In genomic region chr3:129000742-129001100, GRCh38 we compare ENCODE assay signal across 8 cellular contexts. TPM values are rescaled to one million over a fixed set of nuclear protein-coding genes. Genes with fewer than 3 reads are reported as not detected.
DNase-seq lines count a peak whose midpoint lies in the region; ATAC-seq, FAIRE-seq and TF ChIP-seq lines count a peak whose summit lies in the region.

No MANE protein-coding gene starts in this region.

- DNase-seq in caudate nucleus (lab: John Stamatoyannopoulos, UW) (no peak), HepG2 (ENCODE audit: low spot score) (no peak), ecto neural progenitor cell (ENCODE audit: low spot score) (no peak), KG1 (lab: John Stamatoyannopoulos, UW) (no peak), NOMO-1 (lab: John Stamatoyannopoulos, UW; ENCODE audit: unreplicated experiment in 2 of 2) (no peak)

- no peaks in the 10 kb centered on the region for H4K20me1 ChIP-seq in HepG2 (ENCODE audit: insufficient read depth, low read length)

- H3K4me2 ChIP-seq in HepG2 (ENCODE audit: low read depth, low read length), result no peak overlapping the region

- TF ChIP-seq CTCF in HepG2 (CRISPR knock-in tag; IDR thresholded peaks at IDR 0.05), result no peak

- CTCF ChIA-PET in HepG2 (lab: Yijun Ruan, JAX; ENCODE audit: low intra/inter-chr PET ratio, low total read pairs), result no interaction called here

- H3K27me3 ChIP-seq in HUES64 (ENCODE audit: insufficient read depth, low read length), result peaks cover 73% of the 10 kb centered on the region
- peaks cover 0 to 40% of the 10 kb centered on the region in 2 experiments for H3K27me3 ChIP-seq in HepG2 (ENCODE audit: control insufficient read depth in 1 of 2, insufficient read depth in 2 of 2, low read length in 2 of 2)

- H3K9me3 ChIP-seq in HUES64 (ENCODE audit: insufficient read depth, low read depth, low read length) (no peaks in the 10 kb centered on the region), HepG2 (ENCODE audit: low read length) (no peaks in the 10 kb centered on the region)

- H3K4me3 ChIP-seq in HUES64 (ENCODE audit: low read length), result peak overlapping the region; percentile 64
- no peak overlapping the region for H3K4me3 ChIP-seq in HepG2 (replicated peaks in 1 of 3; ENCODE audit: insufficient read depth in 1 of 3, low read depth in 2 of 3, low read length in 3 of 3)
- peak overlapping the region; percentile 31 to 53 (median 44) for H3K4me3 ChIP-seq in skin epidermis

- intact Hi-C loops in HepG2 (cut with micrococcal nuclease; ENCODE audit: unreplicated experiment), result no loop called here

- TF ChIP-seq RAD21 in HepG2 (CRISPR knock-in tag; IDR thresholded peaks at IDR 0.05), result no peak

- ATAC-seq in HepG2 (no peak), GM21529 (IDR thresholded peaks at IDR 0.05; ENCODE audit: unreplicated experiment) (no peak)

- FAIRE-seq in HepG2 (lab: Jason Lieb, UNC), result no peak

- no peak for TF ChIP-seq EP300 in HepG2 (IDR thresholded peaks at IDR 0.05; ENCODE audit: low read depth in 2 of 2, low read length in 2 of 2)
- TF ChIP-seq EP300 in HepG2 (CRISPR knock-in tag; IDR thresholded peaks at IDR 0.05; ENCODE audit: borderline replicate concordance), result no peak

- no peaks in the 10 kb centered on the region for H3K36me3 ChIP-seq in HUES64 (ENCODE audit: insufficient read depth, low read length)
- H3K36me3 ChIP-seq in HepG2 (replicated peaks in 1 of 2; ENCODE audit: control insufficient read depth in 1 of 2, insufficient read depth in 2 of 2, low read length in 2 of 2), result no peaks in the 10 kb centered on the region; a peak in 1 of 5 replicates

- no peaks in the 10 kb centered on the region for H3K79me2 ChIP-seq in HepG2 (ENCODE audit: insufficient read depth, low read length)

- H3K9ac ChIP-seq in HUES64 (ENCODE audit: low read depth, low read length), result no peak overlapping the region; the same call in 1 of the 2 replicates
- no peak overlapping the region for H3K9ac ChIP-seq in HepG2 (ENCODE audit: insufficient read depth, low read depth, low read length)

- no TSS peak for BruUV-seq in HepG2 (replicated peaks; lab: Mats Ljungman, UMichigan)

- no peak overlapping the region for H3K27ac ChIP-seq in HUES64 (ENCODE audit: low read depth, low read length)
- peak overlapping the region; percentile 53 for H3K27ac ChIP-seq in caudate nucleus (ENCODE audit: low read depth, low read length)
- H3K27ac ChIP-seq in HepG2 (ENCODE audit: extremely low read length, insufficient read depth, low read length), result no peak overlapping the region
- peak overlapping the region in 12 of 21 experiments; percentile 3 to 81 (median 55) for H3K27ac ChIP-seq in skin epidermis

- H3K4me1 ChIP-seq in HUES64 (ENCODE audit: insufficient read depth, low read length) (peaks cover 21% of the 10 kb centered on the region; the same call in 1 of the 2 replicates), HepG2 (ENCODE audit: insufficient read depth, low read length) (peaks cover 49% of the 10 kb centered on the region)

- in situ Hi-C loops in HepG2 (cut with HindIII; ENCODE audit: extremely low pct_ligation_motif_present, low pct_unique_long_range_greater_than_20kb), result no loop called here

- TF ChIP-seq POLR2A in HepG2 (IDR thresholded peaks at IDR 0.05; ENCODE audit: insufficient read depth in 1 of 2, low read depth in 2 of 2, low read length in 2 of 2), result no peak

- POLR2A ChIA-PET in HepG2 (lab: Yijun Ruan, JAX), result no interaction called here

- 4% methylated on average over 15 of the region's 15 CpGs for WGBS in HUES64
- WGBS in HepG2 (ENCODE audit: low lambda C conversion rate), result 36% methylated on average over 4 of the region's 15 CpGs

- H2AFZ ChIP-seq in HepG2 (ENCODE audit: low read length), result no peak overlapping the region

TF ChIP-seq in HepG2, 621 proteins besides CTCF, POLR2A, EP300 and RAD21:
- no peak for TF ChIP-seq ZNF607 (CRISPR knock-in tag; IDR thresholded peaks at IDR 0.05; ENCODE audit: borderline replicate concordance)
- TF ChIP-seq EZH2 (conservative IDR thresholded peaks at IDR 0.05; ENCODE audit: low read depth, low read length), result 0 out of 2 replicates have a peak, but pooled peaks have one; percentile 32
- no peak for TF ChIP-seq ELF4 (CRISPR knock-in tag; IDR thresholded peaks at IDR 0.05; ENCODE audit: borderline replicate concordance)

RNA-seq across cellular contexts. Expression of gene EFCC1, which starts 0.4 kb away (rescaled TPM):
- polyA plus RNA-seq in HUES64 (2013, experiment 1 of 2), result 3.3 TPM
- polyA plus RNA-seq in HUES64 (2013, experiment 2 of 2), result 4.9 TPM
- total RNA-seq in HepG2 (2016; rRNA removed; fragmentation: Illumina TruSeq; extraction: Trizol), result not detected in 2 replicates
- total RNA-seq in HepG2 (2016; cell fraction: cytosol; rRNA removed; fragmentation: Illumina TruSeq; extraction: Trizol; ENCODE audit: low read depth), result not detected in 2 replicates
- total RNA-seq in HepG2 (2016; cell fraction: insoluble cytoplasmic fraction; rRNA removed; fragmentation: Illumina TruSeq; extraction: Trizol), result not detected in 2 replicates
- total RNA-seq in HepG2 (2016; cell fraction: membrane; rRNA removed; fragmentation: Illumina TruSeq; extraction: Trizol), result not detected in 2 replicates
- total RNA-seq in HepG2 (2016; cell fraction: nucleus; rRNA removed; fragmentation: Illumina TruSeq; extraction: Trizol), result not detected in 2 replicates
- polyA plus RNA-seq in HepG2 (2011; rRNA removed), result 0.03 TPM in 1 of 2 replicates, not detected in the other
- polyA plus RNA-seq in HepG2 (2011; cell fraction: cytosol; rRNA removed), result 0.03 TPM in 1 of 2 replicates, not detected in the other
- 0.08 TPM in 1 of 2 replicates, not detected in the other for polyA plus RNA-seq in HepG2 (2011; cell fraction: nucleus; rRNA removed)
- not detected in 2 replicates for polyA plus RNA-seq in HepG2 (2012)
- not detected in 2 replicates for polyA plus RNA-seq in HepG2 (2016; cell fraction: cytosol; fragmentation: Illumina TruSeq; extraction: Trizol; ENCODE audit: low read depth)
- not detected in 2 replicates for polyA plus RNA-seq in HepG2 (2016; cell fraction: insoluble cytoplasmic fraction; fragmentation: Illumina TruSeq; extraction: Trizol; ENCODE audit: low read depth)
- not detected in 2 replicates for polyA plus RNA-seq in HepG2 (2016; cell fraction: membrane; fragmentation: Illumina TruSeq; extraction: Trizol; ENCODE audit: low read depth)
- polyA plus RNA-seq in HepG2 (2016; cell fraction: nucleus; fragmentation: Illumina TruSeq; extraction: Trizol; ENCODE audit: insufficient read depth, low read depth), result not detected in 2 replicates
- not detected in 2 replicates for polyA minus RNA-seq in HepG2 (2011; rRNA and poly(A)+ RNA removed; ENCODE audit: low replicate concordance)
- not detected in 2 replicates for polyA minus RNA-seq in HepG2 (2011; cell fraction: cytosol; rRNA and poly(A)+ RNA removed)
- not detected in 2 replicates for polyA minus RNA-seq in HepG2 (2011; cell fraction: nucleus; rRNA and poly(A)+ RNA removed)

RNA-seq across cellular contexts. Expression of gene CFAP92, which starts 6.8 kb away (rescaled TPM):
- 2.5 TPM for polyA plus RNA-seq in HUES64 (2013, experiment 1 of 2)
- polyA plus RNA-seq in HUES64 (2013, experiment 2 of 2), result 4.1 TPM
- 0.45 and 0.46 TPM in 2 replicates for total RNA-seq in HepG2 (2016; rRNA removed; fragmentation: Illumina TruSeq; extraction: Trizol)
- total RNA-seq in HepG2 (2016; cell fraction: cytosol; rRNA removed; fragmentation: Illumina TruSeq; extraction: Trizol; ENCODE audit: low read depth), result 1.1 and 1.3 TPM in 2 replicates
- total RNA-seq in HepG2 (2016; cell fraction: insoluble cytoplasmic fraction; rRNA removed; fragmentation: Illumina TruSeq; extraction: Trizol), result 0.13 and 0.54 TPM in 2 replicates
- total RNA-seq in HepG2 (2016; cell fraction: membrane; rRNA removed; fragmentation: Illumina TruSeq; extraction: Trizol), result 1.2 and 1.5 TPM in 2 replicates
- total RNA-seq in HepG2 (2016; cell fraction: nucleus; rRNA removed; fragmentation: Illumina TruSeq; extraction: Trizol), result 0.38 TPM in 1 of 2 replicates, not detected in the other
- polyA plus RNA-seq in HepG2 (2011; rRNA removed), result 0.18 and 0.20 TPM in 2 replicates
- polyA plus RNA-seq in HepG2 (2011; cell fraction: cytosol; rRNA removed), result 0.13 TPM in 2 replicates
- polyA plus RNA-seq in HepG2 (2011; cell fraction: nucleus; rRNA removed), result 0.09 TPM in 1 of 2 replicates, not detected in the other
- polyA plus RNA-seq in HepG2 (2012), result 0.40 and 0.64 TPM in 2 replicates
- polyA plus RNA-seq in HepG2 (2016; cell fraction: cytosol; fragmentation: Illumina TruSeq; extraction: Trizol; ENCODE audit: low read depth), result 1.2 and 2.4 TPM in 2 replicates
- 0.73 and 1.0 TPM in 2 replicates for polyA plus RNA-seq in HepG2 (2016; cell fraction: insoluble cytoplasmic fraction; fragmentation: Illumina TruSeq; extraction: Trizol; ENCODE audit: low read depth)
- polyA plus RNA-seq in HepG2 (2016; cell fraction: membrane; fragmentation: Illumina TruSeq; extraction: Trizol; ENCODE audit: low read depth), result 1.4 and 1.6 TPM in 2 replicates
- 0.68 and 1.4 TPM in 2 replicates for polyA plus RNA-seq in HepG2 (2016; cell fraction: nucleus; fragmentation: Illumina TruSeq; extraction: Trizol; ENCODE audit: insufficient read depth, low read depth)
- polyA minus RNA-seq in HepG2 (2011; rRNA and poly(A)+ RNA removed; ENCODE audit: low replicate concordance), result not detected in 2 replicates
- 0.09 TPM in 1 of 2 replicates, not detected in the other for polyA minus RNA-seq in HepG2 (2011; cell fraction: cytosol; rRNA and poly(A)+ RNA removed)
- polyA minus RNA-seq in HepG2 (2011; cell fraction: nucleus; rRNA and poly(A)+ RNA removed), result 0.12 TPM in 1 of 2 replicates, not detected in the other

RNA-seq across cellular contexts. Expression of gene GP9, which starts 59.9 kb away (rescaled TPM):
- polyA plus RNA-seq in HUES64 (2013, experiment 1 of 2), result not detected
- not detected for polyA plus RNA-seq in HUES64 (2013, experiment 2 of 2)
- total RNA-seq in HepG2 (2016; rRNA removed; fragmentation: Illumina TruSeq; extraction: Trizol), result not detected in 2 replicates
- total RNA-seq in HepG2 (2016; cell fraction: cytosol; rRNA removed; fragmentation: Illumina TruSeq; extraction: Trizol; ENCODE audit: low read depth), result not detected in 2 replicates
- total RNA-seq in HepG2 (2016; cell fraction: insoluble cytoplasmic fraction; rRNA removed; fragmentation: Illumina TruSeq; extraction: Trizol), result not detected in 2 replicates
- total RNA-seq in HepG2 (2016; cell fraction: membrane; rRNA removed; fragmentation: Illumina TruSeq; extraction: Trizol), result not detected in 2 replicates
- total RNA-seq in HepG2 (2016; cell fraction: nucleus; rRNA removed; fragmentation: Illumina TruSeq; extraction: Trizol), result not detected in 2 replicates
- polyA plus RNA-seq in HepG2 (2011; rRNA removed), result not detected in 2 replicates
- polyA plus RNA-seq in HepG2 (2011; cell fraction: cytosol; rRNA removed), result not detected in 2 replicates
- polyA plus RNA-seq in HepG2 (2011; cell fraction: nucleus; rRNA removed), result not detected in 2 replicates
- polyA plus RNA-seq in HepG2 (2012), result not detected in 2 replicates
- polyA plus RNA-seq in HepG2 (2016; cell fraction: cytosol; fragmentation: Illumina TruSeq; extraction: Trizol; ENCODE audit: low read depth), result not detected in 2 replicates
- not detected in 2 replicates for polyA plus RNA-seq in HepG2 (2016; cell fraction: insoluble cytoplasmic fraction; fragmentation: Illumina TruSeq; extraction: Trizol; ENCODE audit: low read depth)
- not detected in 2 replicates for polyA plus RNA-seq in HepG2 (2016; cell fraction: membrane; fragmentation: Illumina TruSeq; extraction: Trizol; ENCODE audit: low read depth)
- not detected in 2 replicates for polyA plus RNA-seq in HepG2 (2016; cell fraction: nucleus; fragmentation: Illumina TruSeq; extraction: Trizol; ENCODE audit: insufficient read depth, low read depth)
- not detected in 2 replicates for polyA minus RNA-seq in HepG2 (2011; rRNA and poly(A)+ RNA removed; ENCODE audit: low replicate concordance)
- not detected in 2 replicates for polyA minus RNA-seq in HepG2 (2011; cell fraction: cytosol; rRNA and poly(A)+ RNA removed)
- polyA minus RNA-seq in HepG2 (2011; cell fraction: nucleus; rRNA and poly(A)+ RNA removed), result not detected in 2 replicates

Comparison
In these comparisons a context has a peak if more than half of its experiments do, and no peak if none do; other contexts are left out.
1. H3K27ac ChIP-seq: peak in caudate nucleus (single experiment) and skin epidermis (12 of 21); none in HUES64 (single experiment) and HepG2 (single experiment).
2. H3K4me3 ChIP-seq: peak in HUES64 (single experiment) and skin epidermis (7 of 7); none in HepG2 (0 of 3).